Comparison of ENCODE assay signal across 18 cellular contexts in the genomic region with DNA sequence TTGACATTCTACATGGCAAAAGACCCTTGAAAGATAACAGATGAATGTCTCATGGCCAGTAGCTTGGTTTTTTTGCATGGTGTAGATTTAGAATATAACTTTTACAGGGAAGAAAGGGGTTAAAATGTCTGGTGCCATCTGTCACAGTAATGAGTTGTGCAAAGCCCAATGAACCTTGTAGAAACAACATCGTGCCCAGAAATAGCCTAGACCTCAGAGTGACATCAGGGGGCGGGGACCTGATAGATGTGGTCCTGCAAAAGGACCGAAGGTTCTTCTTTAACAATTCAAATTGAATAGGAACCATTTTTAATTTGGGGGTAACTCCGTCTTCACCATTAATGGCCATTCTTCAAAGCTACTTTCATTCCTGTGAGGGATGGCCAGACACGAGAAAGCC.
"Had no signal": no experiment of that assay in that cellular context is flagged by ENCODE, and none has a peak within 500 bp of the region (broad histone marks: within the 10 kb centered on the region; RNA-seq: fewer than 3 reads in every experiment).

No MANE protein-coding gene starts in this region.

- H3K36me3 ChIP-seq: lower lobe of right lung, pancreas had no signal

- H3K4me3 Mint-ChIP-seq: activated CD4-positive, alpha-beta T cell treated with anti-CD3 and anti-CD28 coated beads, Interleukin-2, amount 10 ng/mL, durations not matched to agents 7 days and 5 days; activated CD8-positive, alpha-beta T cell treated with anti-CD3 and anti-CD28 coated beads, Interleukin-2, amount 10 ng/mL, durations not matched to agents 7 days and 5 days; activated T-cell treated with anti-CD3 and anti-CD28 coated beads, Interleukin-2, amount 50 U/mL, for 24 hours; natural killer cell; stimulated activated memory B cell treated with anti-CD40 and anti-IgM and Interleukin-4, amounts not matched to agents 10 μg/mL and 1 μg/mL and 100 μg/mL, for 72 hours had no signal

- H3K9me3 ChIP-seq: esophagus muscularis mucosa, lower lobe of right lung, neutrophil, pancreas, testis had no signal

- H3K4me1 Mint-ChIP-seq: activated CD4-positive, alpha-beta T cell treated with anti-CD3 and anti-CD28 coated beads, Interleukin-2, amount 10 ng/mL, durations not matched to agents 7 days and 5 days; natural killer cell; stimulated activated memory B cell treated with anti-CD40 and anti-IgM and Interleukin-4, amounts not matched to agents 10 μg/mL and 1 μg/mL and 100 μg/mL, for 72 hours had no signal

- H3K27ac ChIP-seq: esophagus muscularis mucosa, lower lobe of right lung, neutrophil, pancreas had no signal

- H3K4me3 ChIP-seq: esophagus muscularis mucosa, lower lobe of right lung, pancreas, testis had no signal

- H3K27ac Mint-ChIP-seq: activated CD4-positive, alpha-beta T cell treated with anti-CD3 and anti-CD28 coated beads, Interleukin-2, amount 10 ng/mL, durations not matched to agents 7 days and 5 days; activated CD8-positive, alpha-beta T cell treated with anti-CD3 and anti-CD28 coated beads, Interleukin-2, amount 10 ng/mL, durations not matched to agents 7 days and 5 days; activated T-cell treated with anti-CD3 and anti-CD28 coated beads, Interleukin-2, amount 50 U/mL, for 24 hours; activated T-helper 2 cell treated with anti-CD3 and anti-CD28 coated beads, Interferon-gamma antibody, Interleukin-2, Interleukin-4, amounts not matched to agents 10 μg/mL and 5 μg/mL and 100 μg/mL, durations not matched to agents 14 hours and 24 hours and 36 hours; natural killer cell; stimulated activated memory B cell treated with anti-CD40 and anti-IgM and Interleukin-4, amounts not matched to agents 10 μg/mL and 1 μg/mL and 100 μg/mL, for 72 hours had no signal

- H3K4me1 ChIP-seq: pancreas had no signal

- H3K36me3 Mint-ChIP-seq: natural killer cell; stimulated activated memory B cell treated with anti-CD40 and anti-IgM and Interleukin-4, amounts not matched to agents 10 μg/mL and 1 μg/mL and 100 μg/mL, for 72 hours had no signal

- ATAC-seq: activated CD8-positive, alpha-beta T cell treated with anti-CD3 and anti-CD28 coated beads, Interleukin-2, amount 10 ng/mL, durations not matched to agents 7 days and 5 days; natural killer cell; sciatic nerve; stimulated activated memory B cell treated with anti-CD40 and anti-IgM and Interleukin-4, amounts not matched to agents 10 μg/mL and 1 μg/mL and 100 μg/mL, for 72 hours had no signal

- H3K27me3 ChIP-seq: esophagus muscularis mucosa, neutrophil, pancreas, testis had no signal

- H3K9me3 Mint-ChIP-seq: activated CD4-positive, alpha-beta T cell treated with anti-CD3 and anti-CD28 coated beads, Interleukin-2, amount 10 ng/mL, durations not matched to agents 7 days and 5 days; activated T-cell treated with anti-CD3 and anti-CD28 coated beads, Interleukin-2, amount 50 U/mL, for 24 hours; activated T-helper 2 cell treated with anti-CD3 and anti-CD28 coated beads, Interferon-gamma antibody, Interleukin-2, Interleukin-4, amounts not matched to agents 10 μg/mL and 5 μg/mL and 100 μg/mL, durations not matched to agents 14 hours and 24 hours and 36 hours; stimulated activated memory B cell treated with anti-CD40 and anti-IgM and Interleukin-4, amounts not matched to agents 10 μg/mL and 1 μg/mL and 100 μg/mL, for 72 hours had no signal

- DNase-seq: activated CD4-positive, alpha-beta T cell treated with anti-CD3 and anti-CD28 coated beads, Interleukin-2, amount 10 ng/mL, durations not matched to agents 7 days and 5 days; activated CD8-positive, alpha-beta T cell treated with anti-CD3 and anti-CD28 coated beads, Interleukin-2, amount 10 ng/mL, durations not matched to agents 7 days and 5 days; activated naive CD4-positive, alpha-beta T cell treated with Interleukin-2 at 50 U/mL for 16 hours; activated T-cell treated with anti-CD3 and anti-CD28 coated beads, Interleukin-2, amount 50 U/mL, for 24 hours; aorta; cerebellar nuclear complex; effector CD8-positive, alpha-beta T cell; lower lobe of right lung; natural killer cell; pancreas; stimulated activated CD4-positive, alpha-beta T cell treated with anti-CD3 and anti-CD28 coated beads, Interleukin-4, amount 100 ng/mL, for 24 hours; T1000; testis had no signal
